In the genomic region with DNA sequence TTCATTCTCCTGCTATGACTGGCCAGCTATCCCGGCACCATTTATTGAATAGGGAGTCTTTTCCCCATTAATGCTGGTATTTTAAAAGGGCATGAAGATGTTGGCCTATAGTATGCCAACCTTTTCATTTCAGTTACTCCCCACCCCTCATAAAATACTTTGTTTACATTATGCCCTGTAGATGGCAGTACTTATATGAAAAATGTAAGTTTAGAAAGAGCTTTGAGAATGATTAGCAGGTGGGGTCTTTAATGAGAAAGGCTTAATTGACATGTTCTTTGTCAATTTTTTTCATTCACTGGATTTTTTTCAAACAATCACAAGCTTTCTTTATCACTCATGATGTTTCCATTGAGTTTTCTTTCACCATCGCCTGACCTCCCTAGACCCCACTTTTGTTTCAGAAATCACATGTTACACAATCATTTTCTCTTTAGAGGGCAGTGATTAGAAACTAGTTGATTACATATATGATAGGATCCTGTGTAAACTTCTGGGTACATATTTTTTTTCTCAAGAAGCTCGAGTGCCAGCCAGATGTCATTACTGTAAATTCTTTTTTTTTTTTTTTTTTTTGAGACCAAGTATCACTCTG, we compare ENCODE assay signal across 9 cellular contexts.
DNase-seq lines count a peak whose midpoint lies in the region; ATAC-seq, FAIRE-seq and TF ChIP-seq lines count a peak whose summit lies in the region.
"Had no signal": no experiment of that assay in that cellular context is flagged by ENCODE, and none has a peak within 500 bp of the region (broad histone marks: within the 10 kb centered on the region; RNA-seq: fewer than 3 reads in every experiment).

No MANE protein-coding gene starts in this region.

- POLR2A ChIA-PET in RWPE1 (lab: Yijun Ruan, JAX; ENCODE audit: low non-redundant PET), result interaction anchor here (0.6 kb wide), 1 partner anchor 21 kb away, joined by 3 read pairs; no protein-coding TSS in a partner anchor

- peak; percentile 9 for FAIRE-seq in islet of Langerhans (lab: Jason Lieb, UNC)
- FAIRE-seq: pancreas had no signal

- peaks cover 0 to 4% (median 2%) of the 10 kb centered on the region in 4 donors for H3K4me1 ChIP-seq in sigmoid colon
- H3K4me1 ChIP-seq: pancreas had no signal

- no peak overlapping the region for H3K4me3 ChIP-seq in HL-60 (replicated peaks; ENCODE audit: insufficient read depth, low read length)
- no peak overlapping the region for H3K4me3 ChIP-seq in sigmoid colon
- H3K4me3 ChIP-seq: pancreas had no signal

- 70 to 81% methylated on average over 3 of the region's 3 CpGs for WGBS in sigmoid colon, 2 donors

- no peak for ATAC-seq in omental fat pad (ENCODE audit: low FRiP score)
- no peak for ATAC-seq in HG03442 (IDR thresholded peaks at IDR 0.05; ENCODE audit: unreplicated experiment)

- peak; percentile 11 for TF ChIP-seq CTCF in HL-60 (IDR thresholded peaks at IDR 0.05; ENCODE audit: insufficient read depth, low read length)
- TF ChIP-seq CTCF in RWPE1 (conservative IDR thresholded peaks at IDR 0.05; ENCODE audit: low read depth), result peak; percentile 44
- TF ChIP-seq CTCF in sigmoid colon (IDR thresholded peaks at IDR 0.05), result peak in 1 of 4 experiments; percentile 13
- TF ChIP-seq CTCF in omental fat pad (IDR thresholded peaks at IDR 0.05), result no peak

- TF ChIP-seq POLR2A in sigmoid colon (IDR thresholded peaks at IDR 0.05), result no peak

- H3K9me3 ChIP-seq in sigmoid colon, result no peaks in the 10 kb centered on the region
- H3K9me3 ChIP-seq: pancreas had no signal

- intact Hi-C loops in sigmoid colon (cut with DNase I), result no loop called here

- H3K27me3 ChIP-seq in HL-60 (ENCODE audit: insufficient read depth, poor library complexity, severe bottlenecking) (no peaks in the 10 kb centered on the region), sigmoid colon (no peaks in the 10 kb centered on the region)
- H3K27me3 ChIP-seq: pancreas had no signal

- no peak overlapping the region for H3K27ac ChIP-seq in HL-60 (replicated peaks)
- no peak overlapping the region for H3K27ac ChIP-seq in RWPE1
- no peak overlapping the region for H3K27ac ChIP-seq in sigmoid colon
- H3K27ac ChIP-seq: pancreas had no signal

- peak; percentile 1 for DNase-seq in CMK (ENCODE audit: low read depth)
- no peak for DNase-seq in HL-60 (ENCODE audit: low read depth in 1 of 2, low spot score in 1 of 2)
- DNase-seq in RWPE1 (ENCODE audit: low spot score), result peak; percentile 49
- DNase-seq in sigmoid colon, result no peak
- no peak for DNase-seq in omental fat pad (ENCODE audit: low spot score)
- DNase-seq in activated CD4-positive, CD25-positive, alpha-beta regulatory T cell treated with anti-CD3 and anti-CD28 coated beads, Interleukin-2, amount 50 U/mL, for 72 hours, result no peak
- DNase-seq: pancreas had no signal

- TF ChIP-seq EP300 in sigmoid colon (IDR thresholded peaks at IDR 0.05), result no peak

- CTCF ChIA-PET in RWPE1 (lab: Yijun Ruan, JAX), result interaction anchor here (0.5 to 1.4 kb wide), 12 partner anchors 10 to 519 kb away, joined by 3 to 6 read pairs (median 4); no protein-coding TSS in a partner anchor

- H3K36me3 ChIP-seq in sigmoid colon, result no peaks in the 10 kb centered on the region
- H3K36me3 ChIP-seq: pancreas had no signal

Comparison
In these comparisons a context has a peak if more than half of its experiments do, and no peak if none do; other contexts are left out.
1. DNase-seq: peak in CMK (single experiment) and RWPE1 (single experiment); none in HL-60 (0 of 2), sigmoid colon (single experiment), omental fat pad (single experiment) and activated CD4-positive, CD25-positive, alpha-beta regulatory T cell treated with anti-CD3 and anti-CD28 coated beads, Interleukin-2, amount 50 U/mL, for 72 hours (single experiment).
2. CTCF ChIP-seq: peak in HL-60 (single experiment) and RWPE1 (single experiment); none in omental fat pad (0 of 3).